In the genomic region with DNA sequence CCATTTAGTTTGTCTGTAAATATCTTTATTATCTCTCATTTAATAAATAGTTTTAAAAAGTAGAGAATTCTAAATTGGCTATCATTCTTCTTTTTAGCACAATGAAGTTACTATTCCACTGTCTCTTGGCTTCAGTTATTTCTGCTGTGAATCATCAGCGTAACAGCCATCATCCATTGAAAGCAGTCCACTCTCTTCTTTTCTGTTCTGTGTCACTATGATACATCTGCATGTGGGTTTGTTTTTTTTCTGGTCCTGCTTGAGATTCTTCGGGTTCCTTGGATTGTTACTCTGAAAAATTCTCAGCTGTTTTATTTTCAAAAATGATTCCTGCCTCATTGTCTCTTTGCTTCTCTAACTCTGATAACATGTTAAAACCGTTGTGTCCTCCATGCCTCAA, we compare ENCODE assay signal across 1 cellular context.
TF ChIP-seq lines count a peak whose summit lies in the region.

No MANE protein-coding gene starts in this region.

TF ChIP-seq in IMR-90, 13 proteins besides CTCF, POLR2A, EP300 and RAD21:
- TF ChIP-seq MAZ (IDR thresholded peaks at IDR 0.05; ENCODE audit: borderline replicate concordance, low read depth, low read length) (no peak), FOS (IDR thresholded peaks at IDR 0.05; ENCODE audit: low read depth, low read length) (no peak), SMC3 (IDR thresholded peaks at IDR 0.05; ENCODE audit: low read depth, low read length) (no peak), MAFK (IDR thresholded peaks at IDR 0.05; ENCODE audit: low read depth, low read length) (no peak), BHLHE40 (IDR thresholded peaks at IDR 0.05; ENCODE audit: low read depth, low read length) (no peak), CEBPB (IDR thresholded peaks at IDR 0.05; ENCODE audit: low read depth, low read length) (no peak), MXI1 (IDR thresholded peaks at IDR 0.05; ENCODE audit: borderline replicate concordance, low read depth, low read length) (no peak)
- TF ChIP-seq, protein P1, sequence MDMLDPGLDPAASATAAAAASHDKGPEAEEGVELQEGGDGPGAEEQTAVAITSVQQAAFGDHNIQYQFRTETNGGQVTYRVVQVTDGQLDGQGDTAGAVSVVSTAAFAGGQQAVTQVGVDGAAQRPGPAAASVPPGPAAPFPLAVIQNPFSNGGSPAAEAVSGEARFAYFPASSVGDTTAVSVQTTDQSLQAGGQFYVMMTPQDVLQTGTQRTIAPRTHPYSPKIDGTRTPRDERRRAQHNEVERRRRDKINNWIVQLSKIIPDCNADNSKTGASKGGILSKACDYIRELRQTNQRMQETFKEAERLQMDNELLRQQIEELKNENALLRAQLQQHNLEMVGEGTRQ (IDR thresholded peaks at IDR 0.05; ENCODE audit: low read depth, low read length): no peak
- TF ChIP-seq, protein P2, sequence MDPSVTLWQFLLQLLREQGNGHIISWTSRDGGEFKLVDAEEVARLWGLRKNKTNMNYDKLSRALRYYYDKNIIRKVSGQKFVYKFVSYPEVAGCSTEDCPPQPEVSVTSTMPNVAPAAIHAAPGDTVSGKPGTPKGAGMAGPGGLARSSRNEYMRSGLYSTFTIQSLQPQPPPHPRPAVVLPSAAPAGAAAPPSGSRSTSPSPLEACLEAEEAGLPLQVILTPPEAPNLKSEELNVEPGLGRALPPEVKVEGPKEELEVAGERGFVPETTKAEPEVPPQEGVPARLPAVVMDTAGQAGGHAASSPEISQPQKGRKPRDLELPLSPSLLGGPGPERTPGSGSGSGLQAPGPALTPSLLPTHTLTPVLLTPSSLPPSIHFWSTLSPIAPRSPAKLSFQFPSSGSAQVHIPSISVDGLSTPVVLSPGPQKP (IDR thresholded peaks at IDR 0.05; ENCODE audit: borderline replicate concordance, low read depth, low read length): no peak
TF ChIP-seq in IMR-90: peak in this region for 0.
